12 cellular contexts compared by ENCODE assay signal in genomic region chr14:56803816-56804535, GRCh38. TPM values are rescaled to one million over a fixed set of nuclear protein-coding genes. Genes with fewer than 3 reads are reported as not detected.
"Had no signal": no experiment of that assay in that cellular context is flagged by ENCODE, and none has a peak within 500 bp of the region (broad histone marks: within the 10 kb centered on the region; RNA-seq: fewer than 3 reads in every experiment).

No MANE protein-coding gene starts in this region.

- H3K4me3 ChIP-seq: dorsolateral prefrontal cortex, heart left ventricle, right atrium auricular region, smooth muscle cell, thyroid gland had no signal

- H3K27ac ChIP-seq: dorsolateral prefrontal cortex, heart left ventricle, right atrium auricular region, thyroid gland had no signal

- H3K27ac Mint-ChIP-seq: activated CD4-positive, alpha-beta memory T cell treated with anti-CD3 and anti-CD28 coated beads for 36 hours; activated T-cell treated with anti-CD3 and anti-CD28 coated beads, Interleukin-2, amount 50 U/mL, for 72 hours; mesothelial cell of epicardium had no signal

- ATAC-seq: activated T-cell treated with anti-CD3 and anti-CD28 coated beads, Interleukin-2, amount 50 U/mL, for 72 hours; heart left ventricle had no signal

- H3K36me3 Mint-ChIP-seq: mesothelial cell of epicardium had no signal

- H3K4me3 Mint-ChIP-seq: activated CD4-positive, alpha-beta memory T cell treated with anti-CD3 and anti-CD28 coated beads for 36 hours; activated T-cell treated with anti-CD3 and anti-CD28 coated beads, Interleukin-2, amount 50 U/mL, for 72 hours; mesothelial cell of epicardium had no signal

- H3K36me3 ChIP-seq: heart left ventricle, right atrium auricular region, thyroid gland had no signal

- H3K9me3 Mint-ChIP-seq: activated CD4-positive, alpha-beta memory T cell treated with anti-CD3 and anti-CD28 coated beads for 36 hours; activated T-cell treated with anti-CD3 and anti-CD28 coated beads, Interleukin-2, amount 50 U/mL, for 72 hours; mesothelial cell of epicardium had no signal

- H3K9me3 ChIP-seq: heart left ventricle, right atrium auricular region, thyroid gland had no signal

- DNase-seq: activated CD4-positive, alpha-beta memory T cell treated with anti-CD3 and anti-CD28 coated beads for 36 hours; activated CD4-positive, CD25-positive, alpha-beta regulatory T cell treated with anti-CD3 and anti-CD28 coated beads, Interleukin-2, amount 50 U/mL, for 72 hours; activated T-cell treated with anti-CD3 and anti-CD28 coated beads, Interleukin-2, amount 50 U/mL, for 72 hours; aorta; dorsolateral prefrontal cortex; foreskin melanocyte; heart left ventricle; thyroid gland had no signal

RNA-seq across cellular contexts. Expression of gene OTX2, which starts 6.3 kb away (rescaled TPM):
- polyA plus RNA-seq: aorta, endothelial cell of umbilical vein, heart left ventricle had no signal
